2 cellular contexts compared by ENCODE assay signal in the genomic region with DNA sequence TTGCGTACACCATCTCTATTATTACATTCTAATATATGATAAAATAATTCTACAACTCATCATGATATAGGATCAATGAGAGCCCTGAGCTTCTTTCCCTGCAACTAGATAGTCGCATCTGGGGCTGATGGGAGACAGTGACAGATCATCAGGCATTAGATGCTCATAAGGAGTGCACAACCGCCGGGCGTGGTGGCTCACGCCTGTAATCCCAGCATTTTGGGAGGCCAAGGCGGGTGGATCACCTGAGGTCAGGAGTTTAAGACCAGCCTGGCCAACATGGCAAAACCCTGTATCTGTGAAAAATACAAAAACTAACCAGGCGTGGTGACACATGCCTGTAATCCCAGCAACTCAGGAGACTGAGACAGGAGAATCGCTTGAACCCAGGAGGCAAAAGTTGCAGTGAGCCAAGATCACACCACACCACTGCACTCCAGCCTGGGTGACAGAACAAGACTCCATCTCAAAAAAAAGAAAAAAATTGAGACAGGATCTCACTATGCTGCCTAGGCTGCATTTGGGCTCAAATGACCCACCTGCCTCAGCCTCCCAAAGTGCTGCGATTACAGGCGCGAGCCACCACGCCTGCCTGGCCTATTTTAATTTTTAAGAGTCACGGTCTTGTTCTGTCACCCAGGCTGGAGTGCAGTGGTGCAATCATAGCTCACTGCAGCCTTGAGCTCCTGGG.
A peak's percentile ranks its signal among the peaks of the same experiment; 100 is the strongest.
TF ChIP-seq lines count a peak whose summit lies in the region.

No MANE protein-coding gene starts in this region.

TF ChIP-seq in HEK293T, 16 proteins besides CTCF, POLR2A, EP300 and RAD21:
- 0 out of 2 replicates have a peak, but pooled peaks have one; percentile 11 for TF ChIP-seq L3MBTL2 (conservative IDR thresholded peaks at IDR 0.05)

TF ChIP-seq in GM12878, 131 proteins besides CTCF, POLR2A, EP300 and RAD21:
- TF ChIP-seq PKNOX1 (IDR thresholded peaks at IDR 0.05) = peak; percentile 49
- TF ChIP-seq TAF1 (IDR thresholded peaks at IDR 0.05; ENCODE audit: borderline replicate concordance, low read depth, low read length) = peak; percentile 10; the same call in 1 of the 2 replicates
- TF ChIP-seq SMAD5 (IDR thresholded peaks at IDR 0.05; ENCODE audit: low read depth) = peak; percentile 57
- TF ChIP-seq, protein P1, sequence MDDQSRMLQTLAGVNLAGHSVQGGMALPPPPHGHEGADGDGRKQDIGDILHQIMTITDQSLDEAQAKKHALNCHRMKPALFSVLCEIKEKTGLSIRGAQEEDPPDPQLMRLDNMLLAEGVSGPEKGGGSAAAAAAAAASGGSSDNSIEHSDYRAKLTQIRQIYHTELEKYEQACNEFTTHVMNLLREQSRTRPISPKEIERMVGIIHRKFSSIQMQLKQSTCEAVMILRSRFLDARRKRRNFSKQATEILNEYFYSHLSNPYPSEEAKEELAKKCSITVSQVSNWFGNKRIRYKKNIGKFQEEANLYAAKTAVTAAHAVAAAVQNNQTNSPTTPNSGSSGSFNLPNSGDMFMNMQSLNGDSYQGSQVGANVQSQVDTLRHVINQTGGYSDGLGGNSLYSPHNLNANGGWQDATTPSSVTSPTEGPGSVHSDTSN (IDR thresholded peaks at IDR 0.05; ENCODE audit: insufficient replicate concordance, low read depth, low read length) = peak; percentile 55
- TF ChIP-seq, protein P2, sequence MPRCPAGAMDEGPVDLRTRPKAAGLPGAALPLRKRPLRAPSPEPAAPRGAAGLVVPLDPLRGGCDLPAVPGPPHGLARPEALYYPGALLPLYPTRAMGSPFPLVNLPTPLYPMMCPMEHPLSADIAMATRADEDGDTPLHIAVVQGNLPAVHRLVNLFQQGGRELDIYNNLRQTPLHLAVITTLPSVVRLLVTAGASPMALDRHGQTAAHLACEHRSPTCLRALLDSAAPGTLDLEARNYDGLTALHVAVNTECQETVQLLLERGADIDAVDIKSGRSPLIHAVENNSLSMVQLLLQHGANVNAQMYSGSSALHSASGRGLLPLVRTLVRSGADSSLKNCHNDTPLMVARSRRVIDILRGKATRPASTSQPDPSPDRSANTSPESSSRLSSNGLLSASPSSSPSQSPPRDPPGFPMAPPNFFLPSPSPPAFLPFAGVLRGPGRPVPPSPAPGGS (IDR thresholded peaks at IDR 0.05; ENCODE audit: borderline replicate concordance, insufficient read depth, low read depth, low read length, poor library complexity, severe bottlenecking) = peak; percentile 17
- TF ChIP-seq FOXK2 (IDR thresholded peaks at IDR 0.05) = 0 out of 2 replicates have a peak, but pooled peaks have one; percentile 17
- TF ChIP-seq ZBTB33 (IDR thresholded peaks at IDR 0.05) = peak; percentile 59; the same call in 1 of the 2 replicates
- 0 out of 2 replicates have a peak, but pooled peaks have one; percentile 3 for TF ChIP-seq CHD2 (IDR thresholded peaks at IDR 0.05; ENCODE audit: borderline replicate concordance, low read depth, low read length)
- TF ChIP-seq ZBTB4 (CRISPR knock-in tag; IDR thresholded peaks at IDR 0.05) = peak; percentile 39; the same call in 1 of the 2 replicates
